ENCODE assay signal across 8 cellular contexts in genomic region chr15:60477991-60478632, GRCh38. TPM values are rescaled to one million over a fixed set of nuclear protein-coding genes. Genes with fewer than 3 reads are reported as not detected.
A peak's percentile ranks its signal among the peaks of the same experiment; 100 is the strongest.
DNase-seq lines count a peak whose midpoint lies in the region; ATAC-seq lines count a peak whose summit lies in the region.

No MANE protein-coding gene starts in this region.

- H3K9me2 ChIP-seq in Karpas-422 (replicated peaks; ENCODE audit: insufficient read depth, low read length): no peaks in the 10 kb centered on the region

- H3K9me3 ChIP-seq in Karpas-422 (ENCODE audit: low read length) (no peaks in the 10 kb centered on the region), trophoblast cell (ENCODE audit: insufficient read depth, low read depth, low read length) (no peaks in the 10 kb centered on the region)

- no CpG with 5 or more reads among the region's 9 CpGs for WGBS in trophoblast cell (ENCODE audit: extremely low coverage, insufficient coverage, insufficient read length)

- H3K4me3 ChIP-seq in Karpas-422 (ENCODE audit: low read length) (peak overlapping the region; percentile 95), trophoblast cell (ENCODE audit: low read depth, low read length) (peak overlapping the region; percentile 89)

- H2BK120ac ChIP-seq in trophoblast cell (ENCODE audit: insufficient read depth, low read length, poor library complexity): peak overlapping the region; percentile 27

- DNase-seq in EL (peak; percentile 26), Karpas-422 (peak; percentile 69), Right ventricle myocardium superior (no peak), trophoblast cell (peak in 1 of 2 donors; percentile 6), OCI-M2 (lab: John Stamatoyannopoulos, UW; ENCODE audit: unreplicated experiment) (no peak)

- H4K12ac ChIP-seq in trophoblast cell (ENCODE audit: low read depth, low read length): peak overlapping the region; percentile 75

- H3K4me1 ChIP-seq in Karpas-422 (ENCODE audit: low read length): peaks cover 33% of the 10 kb centered on the region
- H3K4me1 ChIP-seq in trophoblast cell (ENCODE audit: control insufficient read depth in 1 of 2, insufficient read depth in 2 of 2, low read length in 2 of 2): peaks cover 4 to 5% of the 10 kb centered on the region in 2 experiments

- peaks cover 32% of the 10 kb centered on the region for H3K36me3 ChIP-seq in Karpas-422 (ENCODE audit: insufficient read depth, low read length)
- H3K36me3 ChIP-seq in trophoblast cell (ENCODE audit: control insufficient read depth in 1 of 2, insufficient read depth in 2 of 2, low read length in 2 of 2): peaks cover 2 to 3% of the 10 kb centered on the region in 2 experiments

- peaks cover 9% of the 10 kb centered on the region for H3K79me1 ChIP-seq in trophoblast cell (ENCODE audit: low read length)

- no peaks in the 10 kb centered on the region for H4K20me1 ChIP-seq in Karpas-422 (ENCODE audit: insufficient read depth, low read depth, low read length)

- peaks cover 55% of the 10 kb centered on the region for H3K79me2 ChIP-seq in Karpas-422 (ENCODE audit: low read length)
- peaks cover 5% of the 10 kb centered on the region for H3K79me2 ChIP-seq in trophoblast cell (ENCODE audit: control insufficient read depth, insufficient read depth, low read length, poor library complexity)

- H3K27me3 Mint-ChIP-seq in activated naive CD8-positive, alpha-beta T cell: no peaks in the 10 kb centered on the region

- peak overlapping the region; percentile 97 for H3K27ac Mint-ChIP-seq in activated naive CD8-positive, alpha-beta T cell

- H2AK5ac ChIP-seq in trophoblast cell (ENCODE audit: low read length): no peak overlapping the region

- no peak overlapping the region for H3K23ac ChIP-seq in trophoblast cell (ENCODE audit: low read length)

- peaks cover 14% of the 10 kb centered on the region for H3K36me3 Mint-ChIP-seq in activated naive CD8-positive, alpha-beta T cell

- H3K27me3 ChIP-seq in Karpas-422 (ENCODE audit: low read length) (no peaks in the 10 kb centered on the region), trophoblast cell (ENCODE audit: insufficient read depth, low read length) (no peaks in the 10 kb centered on the region)

- H2BK5ac ChIP-seq in trophoblast cell (ENCODE audit: low read depth, low read length, poor library complexity): no peak overlapping the region

- H3K4ac ChIP-seq in trophoblast cell (ENCODE audit: low read depth, low read length): peak overlapping the region; percentile 49

- H3K4me2 ChIP-seq in Karpas-422 (ENCODE audit: low read depth, low read length, poor library complexity, severe bottlenecking) (peak overlapping the region; percentile 99), trophoblast cell (ENCODE audit: low read length) (peak overlapping the region; percentile 73)

- H3K27ac ChIP-seq in Karpas-422 (ENCODE audit: low read length): peak overlapping the region; percentile 71
- peak overlapping the region; percentile 85 for H3K27ac ChIP-seq in trophoblast cell (ENCODE audit: low read depth, low read length)

- H3K9ac ChIP-seq in Karpas-422 (ENCODE audit: low read length) (peak overlapping the region; percentile 94), trophoblast cell (ENCODE audit: low read length) (peak overlapping the region; percentile 91)

- peak overlapping the region; percentile 95 for H3K4me3 Mint-ChIP-seq in activated naive CD8-positive, alpha-beta T cell

- peak overlapping the region; percentile 79 for H3K18ac ChIP-seq in trophoblast cell (ENCODE audit: low read length)

- H4K8ac ChIP-seq in trophoblast cell (ENCODE audit: low read depth, low read length): peak overlapping the region; percentile 84

- H3K9me3 Mint-ChIP-seq in activated naive CD8-positive, alpha-beta T cell (ENCODE audit: low read depth): no peaks in the 10 kb centered on the region

- no peak overlapping the region for H2BK12ac ChIP-seq in trophoblast cell (ENCODE audit: low read length)

- no peak overlapping the region for H4K91ac ChIP-seq in trophoblast cell (ENCODE audit: low read depth, low read length)

- H2AFZ ChIP-seq in Karpas-422 (ENCODE audit: low read length): peak overlapping the region; percentile 96; the same call in 1 of the 2 replicates
- no peak overlapping the region for H2AFZ ChIP-seq in trophoblast cell (ENCODE audit: insufficient read depth, low read length, poor library complexity)

- peak overlapping the region; percentile 87 for H3K14ac ChIP-seq in trophoblast cell (ENCODE audit: low read length)

- intact Hi-C loops in Right ventricle myocardium superior (cut with DNase I): no loop called here

- peak; percentile 43 for ATAC-seq in Right ventricle myocardium superior (ENCODE audit: poor library complexity)
- ATAC-seq in HG03159 (IDR thresholded peaks at IDR 0.05; ENCODE audit: unreplicated experiment): no peak
- no peak for ATAC-seq in HG02981 (IDR thresholded peaks at IDR 0.05; ENCODE audit: unreplicated experiment)

- peaks cover 55% of the 10 kb centered on the region for H3K4me1 Mint-ChIP-seq in activated naive CD8-positive, alpha-beta T cell (ENCODE audit: low read depth)

RNA-seq across cellular contexts. Expression of gene ICE2, which starts 0.8 kb away (rescaled TPM):
- total RNA-seq in Karpas-422 (2014; rRNA removed; shearing (Covaris generic); ENCODE audit: low replicate concordance): 45.7 and 66.3 TPM in 2 replicates
- total RNA-seq in Right ventricle myocardium superior: 24.6 TPM
- 18.5 and 21.0 TPM in 2 replicates for polyA plus RNA-seq in trophoblast cell (2013)

Comparison
In these comparisons a context has a peak if more than half of its experiments do, and no peak if none do; other contexts are left out.
1. DNase-seq: peak in EL (single experiment) and Karpas-422 (single experiment); none in Right ventricle myocardium superior (single experiment) and OCI-M2 (single experiment).